ENCODE assay signal across 8 cellular contexts in the genomic region with DNA sequence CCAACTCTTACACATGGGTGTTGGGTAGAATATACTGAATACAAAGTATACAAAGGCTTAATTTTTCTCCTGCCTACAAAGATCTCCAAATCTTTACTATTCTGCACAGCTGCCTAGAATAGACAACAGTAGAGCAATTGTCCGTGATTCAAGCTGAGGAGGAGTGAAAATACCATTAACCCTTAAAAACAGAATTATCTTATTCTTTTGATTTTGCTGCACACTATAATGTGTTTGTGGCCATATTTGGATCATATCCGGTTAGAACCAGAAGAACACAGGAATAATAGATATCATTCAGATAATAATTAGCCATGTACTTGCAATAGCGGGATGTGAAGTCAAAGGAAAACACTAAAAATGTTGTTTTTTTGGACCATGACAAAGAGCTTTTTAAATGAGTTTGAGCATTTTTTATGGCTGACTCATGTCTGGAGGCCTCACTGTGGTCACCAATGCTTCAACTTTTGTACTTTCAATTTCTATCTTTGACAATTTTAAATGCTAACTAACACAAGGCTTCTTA.
DNase-seq lines count a peak whose midpoint lies in the region; ATAC-seq, FAIRE-seq and TF ChIP-seq lines count a peak whose summit lies in the region.

No MANE protein-coding gene starts in this region.

- no peaks in the 10 kb centered on the region for H3K36me3 ChIP-seq in kidney epithelial cell (ENCODE audit: control insufficient read depth, insufficient read depth, low read length)
- no peaks in the 10 kb centered on the region for H3K36me3 ChIP-seq in adrenal gland (replicated peaks in 1 of 2)

- TF ChIP-seq POLR2A in adrenal gland (IDR thresholded peaks at IDR 0.05) = no peak

- TF ChIP-seq CTCF in kidney epithelial cell (IDR thresholded peaks at IDR 0.05; ENCODE audit: insufficient read depth, low read length, poor library complexity, severe bottlenecking) (no peak), adrenal gland (IDR thresholded peaks at IDR 0.05) (no peak)

- peak; percentile 95 for FAIRE-seq in RCC 7860 (lab: Jason Lieb, UNC)

- no peaks in the 10 kb centered on the region for H3K4me1 ChIP-seq in adrenal gland (replicated peaks in 1 of 2)

- H3K27me3 ChIP-seq in kidney epithelial cell (ENCODE audit: control insufficient read depth, insufficient read depth, low read length) (no peaks in the 10 kb centered on the region), adrenal gland (peaks cover 4% of the 10 kb centered on the region)

- ATAC-seq in GM18499 (IDR thresholded peaks at IDR 0.05; ENCODE audit: insufficient read depth, unreplicated experiment) = peak; percentile 76
- peak; percentile 78 for ATAC-seq in HG02678 (IDR thresholded peaks at IDR 0.05; ENCODE audit: unreplicated experiment)

- intact Hi-C loops in adrenal gland (cut with DNase I) = no loop called here

- 46 to 65% (median 56%) methylated on average over 3 of the region's 3 CpGs for WGBS in adrenal gland, 4 donors

- peak; percentile 78 for DNase-seq in RCC 7860 (ENCODE audit: low spot score)
- DNase-seq in kidney epithelial cell (ENCODE audit: low read depth) = peak; percentile 92
- no peak for DNase-seq in activated CD8-positive, alpha-beta memory T cell treated with anti-CD3 and anti-CD28 coated beads, Interleukin-2, amount 50 U/mL, for 48 hours
- DNase-seq in adrenal gland = no peak
- no peak for DNase-seq in NCI-H146 (lab: John Stamatoyannopoulos, UW)
- DNase-seq in effector CD8-positive, alpha-beta T cell (lab: John Stamatoyannopoulos, UW) = no peak

- H3K4me3 ChIP-seq in kidney epithelial cell (ENCODE audit: low read depth, low read length) (no peak overlapping the region), adrenal gland (no peak overlapping the region)

- no peak overlapping the region for H3K27ac ChIP-seq in adrenal gland

- no peaks in the 10 kb centered on the region for H3K9me3 ChIP-seq in adrenal gland (replicated peaks in 1 of 3)

Comparison
In these comparisons a context has a peak if more than half of its experiments do, and no peak if none do; other contexts are left out.
1. DNase-seq: peak in RCC 7860 (single experiment) and kidney epithelial cell (single experiment); none in activated CD8-positive, alpha-beta memory T cell treated with anti-CD3 and anti-CD28 coated beads, Interleukin-2, amount 50 U/mL, for 48 hours (single experiment), adrenal gland (0 of 7), NCI-H146 (single experiment) and effector CD8-positive, alpha-beta T cell (single experiment).